Comparison of ENCODE assay signal across 1 cellular context in the genomic region with DNA sequence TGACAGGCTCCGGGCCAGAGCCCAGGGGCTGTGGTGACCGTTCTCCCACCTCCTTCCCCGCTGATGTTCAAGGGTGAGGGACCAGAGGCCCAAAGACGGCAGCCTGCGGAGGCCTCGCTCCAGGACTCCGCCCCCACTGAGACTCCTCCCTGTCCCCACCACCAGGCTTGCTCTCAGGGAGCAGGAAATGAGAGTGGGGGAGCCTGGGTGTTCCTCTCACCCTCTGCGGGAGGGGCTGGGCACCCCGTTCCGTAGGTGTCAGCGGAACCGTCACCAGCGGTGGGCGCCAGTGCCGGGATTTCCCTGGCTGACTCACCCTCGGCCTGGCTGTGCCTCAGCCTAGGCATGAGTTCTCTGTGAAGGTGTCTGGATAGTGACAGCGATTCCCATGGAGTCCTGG.
A peak's percentile ranks its signal among the peaks of the same experiment; 100 is the strongest.
TF ChIP-seq lines count a peak whose summit lies in the region.

No MANE protein-coding gene starts in this region.

TF ChIP-seq in K562, 482 proteins besides CTCF, POLR2A, EP300 and RAD21 (continued from another document):
- TF ChIP-seq, protein P1, sequence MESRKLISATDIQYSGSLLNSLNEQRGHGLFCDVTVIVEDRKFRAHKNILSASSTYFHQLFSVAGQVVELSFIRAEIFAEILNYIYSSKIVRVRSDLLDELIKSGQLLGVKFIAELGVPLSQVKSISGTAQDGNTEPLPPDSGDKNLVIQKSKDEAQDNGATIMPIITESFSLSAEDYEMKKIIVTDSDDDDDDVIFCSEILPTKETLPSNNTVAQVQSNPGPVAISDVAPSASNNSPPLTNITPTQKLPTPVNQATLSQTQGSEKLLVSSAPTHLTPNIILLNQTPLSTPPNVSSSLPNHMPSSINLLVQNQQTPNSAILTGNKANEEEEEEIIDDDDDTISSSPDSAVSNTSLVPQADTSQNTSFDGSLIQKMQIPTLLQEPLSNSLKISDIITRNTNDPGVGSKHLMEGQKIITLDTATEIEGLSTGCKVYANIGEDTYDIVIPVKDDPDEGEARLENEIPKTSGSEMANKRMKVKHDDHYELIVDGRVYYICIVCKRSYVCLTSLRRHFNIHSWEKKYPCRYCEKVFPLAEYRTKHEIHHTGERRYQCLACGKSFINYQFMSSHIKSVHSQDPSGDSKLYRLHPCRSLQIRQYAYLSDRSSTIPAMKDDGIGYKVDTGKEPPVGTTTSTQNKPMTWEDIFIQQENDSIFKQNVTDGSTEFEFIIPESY (CRISPR knock-in tag; IDR thresholded peaks at IDR 0.05), result peak; percentile 73
- TF ChIP-seq KHSRP (IDR thresholded peaks at IDR 0.05) (no peak), ZNF717 (CRISPR knock-in tag; IDR thresholded peaks at IDR 0.05) (no peak), ZNF134 (CRISPR knock-in tag; conservative IDR thresholded peaks at IDR 0.05) (no peak), SMAD2 (IDR thresholded peaks at IDR 0.05; ENCODE audit: low read depth, low read length) (no peak), TRIM28 (IDR thresholded peaks at IDR 0.05) (no peak), ZNF212 (CRISPR knock-in tag; IDR thresholded peaks at IDR 0.05) (no peak), SREBF1 (IDR thresholded peaks at IDR 0.05; ENCODE audit: borderline replicate concordance, low read depth, low read length) (no peak), TOE1 (IDR thresholded peaks at IDR 0.05; ENCODE audit: borderline replicate concordance) (no peak), TOE1 (CRISPR knock-in tag; IDR thresholded peaks at IDR 0.05; ENCODE audit: borderline replicate concordance, low read depth) (no peak), FOXJ2 (tag; IDR thresholded peaks at IDR 0.05) (no peak), JUND (IDR thresholded peaks at IDR 0.05; ENCODE audit: borderline replicate concordance, low read depth, low read length) (peak; percentile 23; the same call in 1 of the 2 replicates), JUND (tag; IDR thresholded peaks at IDR 0.05; ENCODE audit: borderline replicate concordance, low read depth, low read length) (no peak), SIRT6 (IDR thresholded peaks at IDR 0.05; ENCODE audit: low read depth, low read length) (no peak), CAMTA2 (CRISPR knock-in tag; conservative IDR thresholded peaks at IDR 0.05) (no peak), PRMT5 (CRISPR knock-in tag; IDR thresholded peaks at IDR 0.05) (no peak), JUN (IDR thresholded peaks at IDR 0.05; ENCODE audit: borderline replicate concordance, low read depth, low read length) (0 out of 2 replicates have a peak, but pooled peaks have one; percentile 27), JUN (CRISPR knock-in tag; IDR thresholded peaks at IDR 0.05; ENCODE audit: borderline replicate concordance) (no peak), NFRKB (IDR thresholded peaks at IDR 0.05; ENCODE audit: low read depth) (no peak), POLR2G (IDR thresholded peaks at IDR 0.05; ENCODE audit: low read depth, low read length) (no peak), BMI1 (IDR thresholded peaks at IDR 0.05; ENCODE audit: low read length) (no peak), KAT2B (IDR thresholded peaks at IDR 0.05; ENCODE audit: low read depth, low read length) (no peak), CHD1 (IDR thresholded peaks at IDR 0.05; ENCODE audit: low read length) (no peak), CREM (IDR thresholded peaks at IDR 0.05; ENCODE audit: low read depth) (no peak), TEAD2 (tag; IDR thresholded peaks at IDR 0.05) (no peak), PHF8 (IDR thresholded peaks at IDR 0.05; ENCODE audit: borderline replicate concordance, low read length) (no peak), ZNF561 (CRISPR knock-in tag; conservative IDR thresholded peaks at IDR 0.05) (no peak), TAF15 (IDR thresholded peaks at IDR 0.05; ENCODE audit: low read depth, low read length) (no peak), GATAD2B (IDR thresholded peaks at IDR 0.05; ENCODE audit: borderline replicate concordance) (no peak), EZH2 (IDR thresholded peaks at IDR 0.05; ENCODE audit: borderline replicate concordance, low read depth, low read length) (no peak), ZNF174 (CRISPR knock-in tag; IDR thresholded peaks at IDR 0.05) (no peak), ZNF263 (CRISPR knock-in tag; IDR thresholded peaks at IDR 0.05; ENCODE audit: borderline replicate concordance) (0 out of 2 replicates have a peak, but pooled peaks have one; percentile 30), SMAD1 (IDR thresholded peaks at IDR 0.05; ENCODE audit: low read depth, low read length, partially characterized antibody) (no peak), ARNT (IDR thresholded peaks at IDR 0.05) (no peak), NCOA4 (IDR thresholded peaks at IDR 0.05; ENCODE audit: partially characterized antibody) (no peak), ZBTB17 (CRISPR knock-in tag; IDR thresholded peaks at IDR 0.05) (no peak), U2AF1 (optimal IDR thresholded peaks at IDR 0.05; ENCODE audit: low read depth, low read length) (no peak)
- TF ChIP-seq, protein P2, sequence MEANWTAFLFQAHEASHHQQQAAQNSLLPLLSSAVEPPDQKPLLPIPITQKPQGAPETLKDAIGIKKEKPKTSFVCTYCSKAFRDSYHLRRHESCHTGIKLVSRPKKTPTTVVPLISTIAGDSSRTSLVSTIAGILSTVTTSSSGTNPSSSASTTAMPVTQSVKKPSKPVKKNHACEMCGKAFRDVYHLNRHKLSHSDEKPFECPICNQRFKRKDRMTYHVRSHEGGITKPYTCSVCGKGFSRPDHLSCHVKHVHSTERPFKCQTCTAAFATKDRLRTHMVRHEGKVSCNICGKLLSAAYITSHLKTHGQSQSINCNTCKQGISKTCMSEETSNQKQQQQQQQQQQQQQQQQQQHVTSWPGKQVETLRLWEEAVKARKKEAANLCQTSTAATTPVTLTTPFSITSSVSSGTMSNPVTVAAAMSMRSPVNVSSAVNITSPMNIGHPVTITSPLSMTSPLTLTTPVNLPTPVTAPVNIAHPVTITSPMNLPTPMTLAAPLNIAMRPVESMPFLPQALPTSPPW (CRISPR knock-in tag; IDR thresholded peaks at IDR 0.05), result peak; percentile 43; the same call in 1 of the 2 replicates
- TF ChIP-seq, protein P3, sequence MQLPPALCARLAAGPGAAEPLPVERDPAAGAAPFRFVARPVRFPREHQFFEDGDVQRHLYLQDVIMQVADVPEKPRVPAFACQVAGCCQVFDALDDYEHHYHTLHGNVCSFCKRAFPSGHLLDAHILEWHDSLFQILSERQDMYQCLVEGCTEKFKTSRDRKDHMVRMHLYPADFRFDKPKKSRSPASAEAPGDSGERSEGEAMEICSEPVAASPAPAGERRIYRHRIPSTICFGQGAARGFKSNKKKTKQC (CRISPR knock-in tag; IDR thresholded peaks at IDR 0.05), result no peak
- TF ChIP-seq, protein P4, sequence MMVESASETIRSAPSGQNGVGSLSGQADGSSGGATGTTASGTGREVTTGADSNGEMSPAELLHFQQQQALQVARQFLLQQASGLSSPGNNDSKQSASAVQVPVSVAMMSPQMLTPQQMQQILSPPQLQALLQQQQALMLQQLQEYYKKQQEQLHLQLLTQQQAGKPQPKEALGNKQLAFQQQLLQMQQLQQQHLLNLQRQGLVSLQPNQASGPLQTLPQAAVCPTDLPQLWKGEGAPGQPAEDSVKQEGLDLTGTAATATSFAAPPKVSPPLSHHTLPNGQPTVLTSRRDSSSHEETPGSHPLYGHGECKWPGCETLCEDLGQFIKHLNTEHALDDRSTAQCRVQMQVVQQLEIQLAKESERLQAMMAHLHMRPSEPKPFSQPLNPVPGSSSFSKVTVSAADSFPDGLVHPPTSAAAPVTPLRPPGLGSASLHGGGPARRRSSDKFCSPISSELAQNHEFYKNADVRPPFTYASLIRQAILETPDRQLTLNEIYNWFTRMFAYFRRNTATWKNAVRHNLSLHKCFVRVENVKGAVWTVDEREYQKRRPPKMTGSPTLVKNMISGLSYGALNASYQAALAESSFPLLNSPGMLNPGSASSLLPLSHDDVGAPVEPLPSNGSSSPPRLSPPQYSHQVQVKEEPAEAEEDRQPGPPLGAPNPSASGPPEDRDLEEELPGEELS (CRISPR knock-in tag; IDR thresholded peaks at IDR 0.05; ENCODE audit: borderline replicate concordance), result no peak
- TF ChIP-seq, protein P5, sequence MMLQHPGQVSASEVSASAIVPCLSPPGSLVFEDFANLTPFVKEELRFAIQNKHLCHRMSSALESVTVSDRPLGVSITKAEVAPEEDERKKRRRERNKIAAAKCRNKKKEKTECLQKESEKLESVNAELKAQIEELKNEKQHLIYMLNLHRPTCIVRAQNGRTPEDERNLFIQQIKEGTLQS (IDR thresholded peaks at IDR 0.05), result peak; percentile 48; the same call in 1 of the 2 replicates
- TF ChIP-seq, protein P5 (CRISPR knock-in tag; conservative IDR thresholded peaks at IDR 0.05), result no peak
- TF ChIP-seq, protein P6, sequence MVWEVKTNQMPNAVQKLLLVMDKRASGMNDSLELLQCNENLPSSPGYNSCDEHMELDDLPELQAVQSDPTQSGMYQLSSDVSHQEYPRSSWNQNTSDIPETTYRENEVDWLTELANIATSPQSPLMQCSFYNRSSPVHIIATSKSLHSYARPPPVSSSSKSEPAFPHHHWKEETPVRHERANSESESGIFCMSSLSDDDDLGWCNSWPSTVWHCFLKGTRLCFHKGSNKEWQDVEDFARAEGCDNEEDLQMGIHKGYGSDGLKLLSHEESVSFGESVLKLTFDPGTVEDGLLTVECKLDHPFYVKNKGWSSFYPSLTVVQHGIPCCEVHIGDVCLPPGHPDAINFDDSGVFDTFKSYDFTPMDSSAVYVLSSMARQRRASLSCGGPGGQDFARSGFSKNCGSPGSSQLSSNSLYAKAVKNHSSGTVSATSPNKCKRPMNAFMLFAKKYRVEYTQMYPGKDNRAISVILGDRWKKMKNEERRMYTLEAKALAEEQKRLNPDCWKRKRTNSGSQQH (CRISPR knock-in tag; IDR thresholded peaks at IDR 0.05), result no peak
